10 cellular contexts compared by ENCODE assay signal in genomic region chr10:50610364-50610763, GRCh38.
"Had no signal": no experiment of that assay in that cellular context is flagged by ENCODE, and none has a peak within 500 bp of the region (broad histone marks: within the 10 kb centered on the region; RNA-seq: fewer than 3 reads in every experiment).

No MANE protein-coding gene starts in this region.

- H3K9me3 ChIP-seq: pancreas, spleen, upper lobe of left lung had no signal

- H3K4me3 ChIP-seq: pancreas, spleen, upper lobe of left lung had no signal

- H3K27ac ChIP-seq: spleen, upper lobe of left lung had no signal

- DNase-seq: cortex of kidney; effector memory CD4-positive, alpha-beta T cell; mesenchymal stem cell; SIG-M5; spleen; stimulated activated CD4-positive, alpha-beta T cell treated with anti-CD3 and anti-CD28 coated beads, Interleukin-1b, Interleukin-23, amount 100 ng/mL, for 48 hours had no signal

- ATAC-seq: activated naive CD4-positive, alpha-beta T cell treated with anti-CD3 and anti-CD28 coated beads, Interleukin-2, amount 50 U/mL, for 72 hours; stimulated activated memory B cell treated with anti-CD40 and anti-IgM and Interleukin-4, amounts not matched to agents 10 μg/mL and 1 μg/mL and 100 μg/mL, for 72 hours had no signal

- H3K27me3 ChIP-seq: pancreas, spleen, upper lobe of left lung had no signal

- H3K36me3 ChIP-seq: pancreas, spleen, upper lobe of left lung had no signal
